ENCODE assay signal across 1 cellular context in genomic region chr14:23345987-23346692, GRCh38.
TF ChIP-seq lines count a peak whose summit lies in the region.

No MANE protein-coding gene starts in this region.

TF ChIP-seq in H1, 55 proteins besides CTCF, POLR2A, EP300 and RAD21:
- TF ChIP-seq HDAC6 (IDR thresholded peaks at IDR 0.05; ENCODE audit: low read depth, low read length), result no peak
- TF ChIP-seq RFX5 (IDR thresholded peaks at IDR 0.05; ENCODE audit: borderline replicate concordance, low read depth, low read length), result no peak
- TF ChIP-seq CTBP2 (IDR thresholded peaks at IDR 0.05; ENCODE audit: borderline replicate concordance, insufficient read depth, insufficient read length, low read length), result no peak
- TF ChIP-seq MAFK (IDR thresholded peaks at IDR 0.05; ENCODE audit: low read depth, low read length), result no peak
- TF ChIP-seq BRCA1 (IDR thresholded peaks at IDR 0.05; ENCODE audit: low read depth, low read length), result no peak
- no peak for TF ChIP-seq FOSL1 (IDR thresholded peaks at IDR 0.05; ENCODE audit: insufficient read depth, low read depth, low read length)
- TF ChIP-seq GTF2F1 (IDR thresholded peaks at IDR 0.05; ENCODE audit: borderline replicate concordance, low read depth, low read length), result no peak
- no peak for TF ChIP-seq POLR2AphosphoS5 (IDR thresholded peaks at IDR 0.05; ENCODE audit: low read depth, low read length)
- no peak for TF ChIP-seq CHD7 (IDR thresholded peaks at IDR 0.05; ENCODE audit: insufficient replicate concordance, low read length)
- no peak for TF ChIP-seq SUZ12 (IDR thresholded peaks at IDR 0.05; ENCODE audit: low read length)
- TF ChIP-seq RNF2 (IDR thresholded peaks at IDR 0.05; ENCODE audit: borderline replicate concordance, low read depth, low read length, missing control alignments, poor library complexity, severe bottlenecking), result no peak
- TF ChIP-seq KDM1A (IDR thresholded peaks at IDR 0.05; ENCODE audit: borderline replicate concordance, low read length), result no peak
- no peak for TF ChIP-seq POU5F1 (IDR thresholded peaks at IDR 0.05; ENCODE audit: low read depth, low read length)
- TF ChIP-seq CBX5 (IDR thresholded peaks at IDR 0.05; ENCODE audit: low read depth, low read length), result no peak
- TF ChIP-seq E2F6 (IDR thresholded peaks at IDR 0.05), result no peak
- no peak for TF ChIP-seq ASH2L (IDR thresholded peaks at IDR 0.05; ENCODE audit: low read length)
- TF ChIP-seq TCF12 (IDR thresholded peaks at IDR 0.05; ENCODE audit: low read depth, low read length), result no peak
